ENCODE assay signal across 29 cellular contexts in genomic region chr7:71186535-71186934, GRCh38. TPM values are rescaled to one million over a fixed set of nuclear protein-coding genes. Genes with fewer than 3 reads are reported as not detected.
DNase-seq lines count a peak whose midpoint lies in the region; ATAC-seq, FAIRE-seq and TF ChIP-seq lines count a peak whose summit lies in the region.
"Had no signal": no experiment of that assay in that cellular context is flagged by ENCODE, and none has a peak within 500 bp of the region (broad histone marks: within the 10 kb centered on the region; RNA-seq: fewer than 3 reads in every experiment).

No MANE protein-coding gene starts in this region.

- FAIRE-seq in frontal cortex (lab: Jason Lieb, UNC) = no peak
- FAIRE-seq: GM12892, HTR-8/SVneo had no signal

- TF ChIP-seq CTCF in right atrium auricular region (IDR thresholded peaks at IDR 0.05) (no peak), hepatocyte (IDR thresholded peaks at IDR 0.05; ENCODE audit: poor library complexity) (no peak), osteoblast (IDR thresholded peaks at IDR 0.05; ENCODE audit: extremely low read depth, low read depth, low read length) (no peak), smooth muscle cell (IDR thresholded peaks at IDR 0.05; ENCODE audit: borderline replicate concordance, insufficient read depth, poor library complexity, severe bottlenecking) (no peak)

- H4K20me1 ChIP-seq in hepatocyte (ENCODE audit: insufficient read depth, poor library complexity, severe bottlenecking) (no peaks in the 10 kb centered on the region), osteoblast (ENCODE audit: insufficient read depth, low read length) (no peaks in the 10 kb centered on the region), smooth muscle cell (ENCODE audit: low read depth) (no peaks in the 10 kb centered on the region)

- WGBS in hepatocyte (ENCODE audit: low lambda C conversion rate, missing lambda C conversion rate) = 89% methylated on average over 4 of the region's 4 CpGs
- WGBS in smooth muscle cell (ENCODE audit: low lambda C conversion rate) = 92% methylated on average over 4 of the region's 4 CpGs

- H3K4me3 ChIP-seq in right atrium auricular region (no peak overlapping the region), hepatocyte (no peak overlapping the region), osteoblast (ENCODE audit: insufficient read depth, low read length) (no peak overlapping the region), smooth muscle cell (no peak overlapping the region)
- H3K4me3 ChIP-seq: PC-9 had no signal

- H3K9ac ChIP-seq in smooth muscle cell (ENCODE audit: low read depth) = no peak overlapping the region

- intact Hi-C loops in Right ventricle myocardium superior (cut with DNase I) = no loop called here

- no peaks in the 10 kb centered on the region for H3K36me3 ChIP-seq in right atrium auricular region
- no peaks in the 10 kb centered on the region for H3K36me3 ChIP-seq in hepatocyte (replicated peaks; ENCODE audit: insufficient read depth, low read depth)
- H3K36me3 ChIP-seq in osteoblast (ENCODE audit: insufficient read depth, low read length) = no peaks in the 10 kb centered on the region
- H3K36me3 ChIP-seq in smooth muscle cell (ENCODE audit: low read depth) = no peaks in the 10 kb centered on the region
- H3K36me3 ChIP-seq: BE2C had no signal

- H2AFZ ChIP-seq in hepatocyte = no peak overlapping the region
- H2AFZ ChIP-seq in osteoblast (ENCODE audit: low read length) = no peak overlapping the region
- H2AFZ ChIP-seq in smooth muscle cell (ENCODE audit: low read depth) = no peak overlapping the region
- H2AFZ ChIP-seq: PC-9 had no signal

- H3K4me1 ChIP-seq in right atrium auricular region (no peaks in the 10 kb centered on the region), hepatocyte (ENCODE audit: insufficient read depth) (no peaks in the 10 kb centered on the region), osteoblast (ENCODE audit: insufficient read depth, low read length) (no peaks in the 10 kb centered on the region), smooth muscle cell (ENCODE audit: low read depth) (no peaks in the 10 kb centered on the region)
- H3K4me1 ChIP-seq: BE2C had no signal

- no peaks in the 10 kb centered on the region for H3K79me2 ChIP-seq in hepatocyte
- H3K79me2 ChIP-seq in osteoblast (ENCODE audit: insufficient read depth, low read length) = no peaks in the 10 kb centered on the region
- H3K79me2 ChIP-seq in smooth muscle cell (ENCODE audit: low read depth) = no peaks in the 10 kb centered on the region

- no peak overlapping the region for H3K4me2 ChIP-seq in hepatocyte
- H3K4me2 ChIP-seq in osteoblast (ENCODE audit: insufficient read depth, low read length) = no peak overlapping the region
- no peak overlapping the region for H3K4me2 ChIP-seq in smooth muscle cell
- H3K4me2 ChIP-seq: PC-9 had no signal

- ATAC-seq in Right ventricle myocardium superior (ENCODE audit: poor library complexity) = peak; percentile 12
- ATAC-seq in stimulated activated naive CD8-positive, alpha-beta T cell treated with anti-CD3 and anti-CD28 coated beads, Interleukin-15, Interleukin-2, amounts not matched to agents 100 U/mL and 50 U/mL, for 24 hours = no peak

- H3F3A ChIP-seq in smooth muscle cell (ENCODE audit: low read depth) = no peaks in the 10 kb centered on the region

- H3K27ac ChIP-seq in right atrium auricular region = no peak overlapping the region
- peak overlapping the region; percentile 16 for H3K27ac ChIP-seq in hepatocyte
- H3K27ac ChIP-seq in osteoblast (ENCODE audit: low read depth, low read length) = no peak overlapping the region
- H3K27ac ChIP-seq in smooth muscle cell (ENCODE audit: low read depth) = no peak overlapping the region
- H3K27ac ChIP-seq: PC-9 had no signal

- DNase-seq in Right ventricle myocardium superior = no peak
- DNase-seq in right atrium auricular region (ENCODE audit: low spot score) = no peak
- DNase-seq in hepatocyte (ENCODE audit: low spot score) = no peak
- DNase-seq in osteoblast (ENCODE audit: insufficient read length, low spot score, missing footprints) = peak; percentile 52
- DNase-seq in smooth muscle cell (lab: John Stamatoyannopoulos, UW; ENCODE audit: unreplicated experiment) = no peak
- DNase-seq in frontal cortex (ENCODE audit: low spot score in 2 of 2) = no peak
- DNase-seq in stimulated activated naive CD8-positive, alpha-beta T cell treated with anti-CD3 and anti-CD28 coated beads, Interleukin-15, Interleukin-2, amounts not matched to agents 100 U/mL and 50 U/mL, for 24 hours = no peak
- DNase-seq in effector CD4-positive, alpha-beta T cell = no peak
- DNase-seq: 8988T; ACHN; BE2C; CD8-positive, alpha-beta memory T cell; DMS153; DND-41; KBM-7; MV-4-11; NCI-H1105; NCI-H1436 treated with DMSO at 0.1 percent for 48 hours; NCI-H1930; NCI-H2107; NCI-H524; NCI-H748 treated with DMSO at 0.1 percent for 48 hours; PC-9; SHP77 had no signal

- H3K9me3 ChIP-seq in right atrium auricular region = no peaks in the 10 kb centered on the region
- H3K9me3 ChIP-seq in hepatocyte (ENCODE audit: low read depth) = no peaks in the 10 kb centered on the region
- H3K9me3 ChIP-seq in osteoblast (ENCODE audit: low read depth, low read length) = peaks cover 3% of the 10 kb centered on the region
- no peaks in the 10 kb centered on the region for H3K9me3 ChIP-seq in smooth muscle cell (replicated peaks; ENCODE audit: low read depth)
- H3K9me3 ChIP-seq: BE2C had no signal

- no peaks in the 10 kb centered on the region for H3K27me3 ChIP-seq in right atrium auricular region
- no peaks in the 10 kb centered on the region for H3K27me3 ChIP-seq in hepatocyte
- no peaks in the 10 kb centered on the region for H3K27me3 ChIP-seq in osteoblast (ENCODE audit: insufficient read depth, low read length)
- no peaks in the 10 kb centered on the region for H3K27me3 ChIP-seq in smooth muscle cell (ENCODE audit: low read depth)
- H3K27me3 ChIP-seq: BE2C had no signal

- no peaks in the 10 kb centered on the region for H3K9me2 ChIP-seq in hepatocyte (replicated peaks; ENCODE audit: insufficient read depth)

RNA-seq across cellular contexts. Expression of gene GALNT17, which starts 54.6 kb away (rescaled TPM):
- total RNA-seq in Right ventricle myocardium superior (72.1 TPM), right atrium auricular region (1 to 10 TPM in 1 of 2 donors, under 1 TPM in 1; 0.82 to 4.0 TPM), hepatocyte (4.3 and 6.1 TPM in 2 replicates), osteoblast (0.29 and 0.36 TPM in 2 replicates), smooth muscle cell (0.45 and 2.0 TPM in 2 replicates), frontal cortex (26.5 TPM)
- polyA plus RNA-seq in hepatocyte (7.3 and 8.1 TPM in 2 replicates), smooth muscle cell (0.34 and 0.38 TPM in 2 replicates)
- total RNA-seq: CD8-positive, alpha-beta memory T cell; MCF 10A; PC-9; RPMI7951 had no signal
- polyA plus RNA-seq: CD14-positive monocyte; CD8-positive, alpha-beta memory T cell had no signal
